In the genomic region with DNA sequence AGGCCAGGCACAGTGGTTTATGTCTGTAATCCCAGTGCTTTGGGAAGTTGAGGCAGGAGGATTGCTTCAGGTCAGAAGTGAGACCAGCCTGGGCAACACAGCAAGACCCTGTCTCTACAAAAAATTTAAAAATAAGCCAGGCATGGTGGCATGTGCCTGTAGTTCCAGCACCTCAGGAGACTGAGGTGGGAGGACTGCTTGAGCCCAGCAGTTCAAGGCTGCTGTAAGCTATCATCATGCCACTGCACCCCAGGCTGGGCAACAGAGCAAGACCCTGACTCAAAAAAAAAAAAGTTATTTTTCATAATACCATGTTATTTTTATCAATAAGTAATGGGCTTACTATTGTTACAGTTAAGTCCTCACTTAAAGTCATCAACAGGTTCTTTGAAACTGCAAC, we compare ENCODE assay signal across 36 cellular contexts. TPM values are rescaled to one million over a fixed set of nuclear protein-coding genes. Genes with fewer than 3 reads are reported as not detected.
DNase-seq lines count a peak whose midpoint lies in the region; ATAC-seq, FAIRE-seq and TF ChIP-seq lines count a peak whose summit lies in the region.
"Had no signal": no experiment of that assay in that cellular context is flagged by ENCODE, and none has a peak within 500 bp of the region (broad histone marks: within the 10 kb centered on the region; RNA-seq: fewer than 3 reads in every experiment).

No MANE protein-coding gene starts in this region.

- H3K27ac Mint-ChIP-seq in WTC11 (no peak overlapping the region), endodermal cell (no peak overlapping the region)
- H3K27ac Mint-ChIP-seq: B cell; CD14-positive monocyte; CD8-positive, alpha-beta T cell had no signal

- no TSS peak for BruUV-seq in HepG2 (replicated peaks; lab: Mats Ljungman, UMichigan)
- no TSS peak for BruUV-seq in K562 (replicated peaks; lab: Mats Ljungman, UMichigan)

- H3K4me2 ChIP-seq in HepG2 (ENCODE audit: low read depth, low read length): no peak overlapping the region
- no peak overlapping the region for H3K4me2 ChIP-seq in K562 (ENCODE audit: insufficient read depth, low read length)
- H3K4me2 ChIP-seq: A549; BLaER1; BLaER1 treated with 17β-estradiol and CSF1 and Interleukin-3, amounts not matched to agents 10 nM and 100 nM had no signal

- TF ChIP-seq EP300 in HepG2 (IDR thresholded peaks at IDR 0.05; ENCODE audit: low read depth in 2 of 2, low read length in 2 of 2) (no peak), HepG2 (CRISPR knock-in tag; IDR thresholded peaks at IDR 0.05; ENCODE audit: borderline replicate concordance) (no peak), K562 (IDR thresholded peaks at IDR 0.05; ENCODE audit: low read length) (no peak)

- H3K4me1 Mint-ChIP-seq in WTC11 (peaks cover 13% of the 10 kb centered on the region), endodermal cell (peaks cover 12% of the 10 kb centered on the region)
- H3K4me1 Mint-ChIP-seq: B cell, CD14-positive monocyte had no signal

- H3K36me3 ChIP-seq in HepG2 (replicated peaks in 1 of 2; ENCODE audit: control insufficient read depth in 1 of 2, insufficient read depth in 2 of 2, low read length in 2 of 2) (peaks cover 3 to 29% of the 10 kb centered on the region in 2 experiments; a peak in 3 of 5 replicates), right lobe of liver (peaks cover 0 to 14% (median 2%) of the 10 kb centered on the region in 4 donors), HEK293 (ENCODE audit: control insufficient read depth in 2 of 2, insufficient read depth in 1 of 2, low read length in 2 of 2) (peaks cover 4 to 49% of the 10 kb centered on the region in 2 experiments; a peak in 2 of 3 replicates), K562 (ENCODE audit: control insufficient read depth, insufficient read depth, low read length) (peaks cover 68% of the 10 kb centered on the region), endodermal cell (ENCODE audit: control insufficient read depth, insufficient read depth, low read length) (peaks cover 72% of the 10 kb centered on the region)
- H3K36me3 ChIP-seq: BE2C had no signal

- in situ Hi-C loops in HepG2 (cut with HindIII; ENCODE audit: extremely low pct_ligation_motif_present, low pct_unique_long_range_greater_than_20kb): no loop called here
- in situ Hi-C loops in K562 (cut with MboI): no loop called here

- H3K9me3 ChIP-seq in HepG2 (ENCODE audit: low read length) (no peaks in the 10 kb centered on the region), right lobe of liver (no peaks in the 10 kb centered on the region), HEK293 (ENCODE audit: control insufficient read depth, insufficient read depth, low read depth, low read length) (no peaks in the 10 kb centered on the region), K562 (replicated peaks; ENCODE audit: control insufficient read depth, insufficient read depth, low read depth, low read length) (no peaks in the 10 kb centered on the region), endodermal cell (ENCODE audit: control insufficient read depth, low read length) (no peaks in the 10 kb centered on the region)
- H3K9me3 ChIP-seq: A549; BE2C; BLaER1; BLaER1 treated with 17β-estradiol and CSF1 and Interleukin-3, amounts not matched to agents 10 nM and 100 nM; Caco-2 had no signal

- CTCF ChIA-PET in HepG2 (lab: Yijun Ruan, JAX; ENCODE audit: low intra/inter-chr PET ratio, low total read pairs) (no interaction called here), HEK293 (lab: Yijun Ruan, JAX) (no interaction called here), WTC11 (lab: Charles Lee) (no interaction called here), K562 (lab: Yijun Ruan, JAX; ENCODE audit: low intra/inter-chr PET ratio) (no interaction called here)

- H3K4me3 Mint-ChIP-seq in WTC11: no peak overlapping the region
- no peak overlapping the region for H3K4me3 Mint-ChIP-seq in endodermal cell
- H3K4me3 Mint-ChIP-seq: B cell; CD14-positive monocyte; CD4-positive, alpha-beta memory T cell; CD4-positive, alpha-beta T cell; CD4-positive, CD25-positive, alpha-beta regulatory T cell; CD8-positive, alpha-beta memory T cell; CD8-positive, alpha-beta T cell had no signal

- H4K20me1 ChIP-seq in HepG2 (ENCODE audit: insufficient read depth, low read length) (peaks cover 7% of the 10 kb centered on the region; the same call in 1 of the 2 replicates), K562 (replicated peaks; ENCODE audit: control insufficient read depth, insufficient read depth, low read length) (no peaks in the 10 kb centered on the region)

- H3K27ac ChIP-seq in HepG2 (ENCODE audit: extremely low read length, insufficient read depth, low read length) (no peak overlapping the region), right lobe of liver (no peak overlapping the region), HEK293 (ENCODE audit: extremely low read depth, low read depth, low read length) (no peak overlapping the region), K562 (ENCODE audit: extremely low read depth, low read depth, low read length) (no peak overlapping the region), endodermal cell (ENCODE audit: low read depth, low read length) (no peak overlapping the region)
- H3K27ac ChIP-seq: 22Rv1; A549; BLaER1; BLaER1 treated with 17β-estradiol and CSF1 and Interleukin-3, amounts not matched to agents 10 nM and 100 nM; C4-2B had no signal

- POLR2A ChIA-PET in HepG2 (lab: Yijun Ruan, JAX): no interaction called here
- POLR2A ChIA-PET in HEK293 (lab: Yijun Ruan, JAX): no interaction called here
- POLR2A ChIA-PET in WTC11 (lab: Charles Lee): no interaction called here
- POLR2A ChIA-PET in K562 (lab: Yijun Ruan, JAX): no interaction called here

- TF ChIP-seq RAD21 in HepG2 (CRISPR knock-in tag; IDR thresholded peaks at IDR 0.05) (no peak), K562 (CRISPR knock-in tag; conservative IDR thresholded peaks at IDR 0.05 in 1 of 2, IDR thresholded peaks at IDR 0.05 in 1 of 2) (no peak)

- no peak for DNase-seq in HepG2 (ENCODE audit: low spot score)
- no peak for DNase-seq in right lobe of liver
- no peak for DNase-seq in WTC11 (ENCODE audit: low spot score)
- DNase-seq in K562 (ENCODE audit: extremely low read depth in 1 of 4, low spot score in 3 of 4): no peak
- no peak for DNase-seq in T-helper 1 cell
- DNase-seq in endodermal cell: no peak
- DNase-seq in DMS 273 treated with DMSO at 0.1 percent for 48 hours (lab: John Stamatoyannopoulos, UW): no peak
- DNase-seq: 8988T; ACHN; AML-193; BE2C; C1 segment of cervical spinal cord; Calu3; CD4-positive, alpha-beta memory T cell; CD4-positive, alpha-beta T cell; CD4-positive, CD25-positive, alpha-beta regulatory T cell; CD8-positive, alpha-beta memory T cell; CD8-positive, alpha-beta T cell; COR-L47; DMS153; DMS53; DMS79; DMS79 treated with DMSO at 0.1 percent for 48 hours; DND-41; EL had no signal

- H3K79me2 ChIP-seq in HepG2 (ENCODE audit: insufficient read depth, low read length) (no peaks in the 10 kb centered on the region), K562 (ENCODE audit: control insufficient read depth, insufficient read depth, low read length) (no peaks in the 10 kb centered on the region)

- H3K27me3 Mint-ChIP-seq in WTC11 (ENCODE audit: low read depth): no peaks in the 10 kb centered on the region
- H3K27me3 Mint-ChIP-seq in endodermal cell (ENCODE audit: insufficient read depth): no peaks in the 10 kb centered on the region
- H3K27me3 Mint-ChIP-seq: B cell; CD4-positive, alpha-beta memory T cell; CD4-positive, alpha-beta T cell; CD4-positive, CD25-positive, alpha-beta regulatory T cell; CD8-positive, alpha-beta memory T cell had no signal

- H3K9me1 ChIP-seq in K562 (ENCODE audit: control insufficient read depth, insufficient read depth, low read length): no peaks in the 10 kb centered on the region

- no peak overlapping the region for H3K9ac ChIP-seq in HepG2 (ENCODE audit: insufficient read depth, low read depth, low read length)
- H3K9ac ChIP-seq in K562 (ENCODE audit: insufficient read depth in 1 of 2, low read depth in 2 of 2, low read length in 2 of 2): no peak overlapping the region
- no peak overlapping the region for H3K9ac ChIP-seq in endodermal cell (ENCODE audit: extremely low read depth, low read length, poor library complexity, severe bottlenecking)
- H3K9ac ChIP-seq: BLaER1; BLaER1 treated with 17β-estradiol and CSF1 and Interleukin-3, amounts not matched to agents 10 nM and 100 nM had no signal

- H3K9me3 Mint-ChIP-seq in WTC11 (no peaks in the 10 kb centered on the region), endodermal cell (no peaks in the 10 kb centered on the region)
- H3K9me3 Mint-ChIP-seq: CD14-positive monocyte; CD4-positive, alpha-beta memory T cell; CD4-positive, alpha-beta T cell; CD4-positive, CD25-positive, alpha-beta regulatory T cell; CD8-positive, alpha-beta memory T cell; CD8-positive, alpha-beta T cell had no signal

- FAIRE-seq in HepG2 (lab: Jason Lieb, UNC): no peak
- FAIRE-seq in K562 (lab: Jason Lieb, UNC): no peak
- FAIRE-seq: A204.1, A549, D721Med had no signal

- TF ChIP-seq POLR2A in HepG2 (IDR thresholded peaks at IDR 0.05; ENCODE audit: insufficient read depth in 1 of 2, low read depth in 2 of 2, low read length in 2 of 2) (no peak), right lobe of liver (IDR thresholded peaks at IDR 0.05) (no peak), K562 (conservative IDR thresholded peaks at IDR 0.05) (no peak)

- no peaks in the 10 kb centered on the region for H3K27me3 ChIP-seq in HepG2 (ENCODE audit: control insufficient read depth in 1 of 2, insufficient read depth in 2 of 2, low read length in 2 of 2)
- H3K27me3 ChIP-seq in right lobe of liver: no peaks in the 10 kb centered on the region
- no peaks in the 10 kb centered on the region for H3K27me3 ChIP-seq in K562 (ENCODE audit: control insufficient read depth in 2 of 2, insufficient read depth in 2 of 2, low read length in 2 of 2)
- H3K27me3 ChIP-seq in endodermal cell (ENCODE audit: control insufficient read depth, insufficient read depth, low read length, poor library complexity, severe bottlenecking): no peaks in the 10 kb centered on the region
- H3K27me3 ChIP-seq: BE2C; BLaER1; BLaER1 treated with 17β-estradiol and CSF1 and Interleukin-3, amounts not matched to agents 10 nM and 100 nM had no signal

- H3K36me3 Mint-ChIP-seq in WTC11 (peaks cover 28% of the 10 kb centered on the region), endodermal cell (ENCODE audit: low read depth) (peaks cover 49% of the 10 kb centered on the region)

- ATAC-seq in HepG2: no peak
- ATAC-seq in right lobe of liver: no peak
- no peak for ATAC-seq in WTC11
- no peak for ATAC-seq in K562
- ATAC-seq: A549; CD8-positive, alpha-beta T cell had no signal

- H2AFZ ChIP-seq in HepG2 (ENCODE audit: low read length): no peak overlapping the region
- no peak overlapping the region for H2AFZ ChIP-seq in K562 (ENCODE audit: low read depth, low read length)

- intact Hi-C loops in HepG2 (cut with micrococcal nuclease; ENCODE audit: unreplicated experiment): no loop called here
- intact Hi-C loops in right lobe of liver (cut with DNase I): no loop called here
- intact Hi-C loops in K562 (cut with micrococcal nuclease): no loop called here

- H3K4me1 ChIP-seq in HepG2 (ENCODE audit: insufficient read depth, low read length): peaks cover 48% of the 10 kb centered on the region
- H3K4me1 ChIP-seq in right lobe of liver: no peaks in the 10 kb centered on the region
- H3K4me1 ChIP-seq in HEK293 (ENCODE audit: control insufficient read depth, insufficient read depth, low read length): no peaks in the 10 kb centered on the region
- no peaks in the 10 kb centered on the region for H3K4me1 ChIP-seq in K562 (replicated peaks in 1 of 2; ENCODE audit: control insufficient read depth in 2 of 2, insufficient read depth in 2 of 2, low read length in 2 of 2)
- peaks cover 2% of the 10 kb centered on the region for H3K4me1 ChIP-seq in endodermal cell (ENCODE audit: control insufficient read depth, insufficient read depth, low read length)
- H3K4me1 ChIP-seq: A549; BE2C; BLaER1; BLaER1 treated with 17β-estradiol and CSF1 and Interleukin-3, amounts not matched to agents 10 nM and 100 nM had no signal

- no peak overlapping the region for H3K4me3 ChIP-seq in HepG2 (replicated peaks in 1 of 3; ENCODE audit: insufficient read depth in 1 of 3, low read depth in 2 of 3, low read length in 3 of 3)
- H3K4me3 ChIP-seq in right lobe of liver: no peak overlapping the region
- no peak overlapping the region for H3K4me3 ChIP-seq in HEK293 (ENCODE audit: low read depth, low read length)
- H3K4me3 ChIP-seq in K562: no peak overlapping the region
- no peak overlapping the region for H3K4me3 ChIP-seq in endodermal cell (ENCODE audit: low read length)
- H3K4me3 ChIP-seq: A549; BLaER1; BLaER1 treated with 17β-estradiol and CSF1 and Interleukin-3, amounts not matched to agents 10 nM and 100 nM had no signal

- no peak for TF ChIP-seq CTCF in HepG2 (CRISPR knock-in tag; IDR thresholded peaks at IDR 0.05)
- no peak for TF ChIP-seq CTCF in right lobe of liver (IDR thresholded peaks at IDR 0.05)
- no peak for TF ChIP-seq CTCF in HEK293 (tag by site-specific recombination; IDR thresholded peaks at IDR 0.05)
- TF ChIP-seq CTCF in WTC11 (IDR thresholded peaks at IDR 0.05): no peak
- TF ChIP-seq CTCF in K562 (IDR thresholded peaks at IDR 0.05 in 2 of 3, conservative IDR thresholded peaks at IDR 0.05 in 1 of 3; ENCODE audit: insufficient read depth in 2 of 3, low read depth in 1 of 3, low read length in 3 of 3): no peak
- no peak for TF ChIP-seq CTCF in endodermal cell (conservative IDR thresholded peaks at IDR 0.05)

RNA-seq across cellular contexts. Expression of gene SETD2, which starts 59.7 kb away (rescaled TPM):
- total RNA-seq in HepG2 (2016; rRNA removed; fragmentation: Illumina TruSeq; extraction: Trizol) (24.2 and 39.5 TPM in 2 replicates), right lobe of liver (10 to 100 TPM; 20.3 to 27.0 (median 21.9) TPM), WTC11 (2021) (33.5 to 39.8 TPM (median 33.5 TPM) in 3 replicates), K562 (2014; rRNA removed) (30.0 and 33.6 TPM in 2 replicates), K562 (2014; rRNA removed; fragmentation: Illumina TruSeq; extraction: Trizol) (43.8 and 47.8 TPM in 2 replicates), K562 (2015; rRNA removed; fragmentation: Illumina TruSeq; extraction: Trizol) (43.7 and 45.3 TPM in 2 replicates), K562 (2021) (39.3 and 39.5 TPM in 2 replicates), endodermal cell (10 to 100 TPM; 59.0 to 61.5 TPM)
- 38.6 and 41.2 TPM in 2 replicates for total RNA-seq in HepG2 (2016; cell fraction: cytosol; rRNA removed; fragmentation: Illumina TruSeq; extraction: Trizol; ENCODE audit: low read depth)
- total RNA-seq in HepG2 (2016; cell fraction: insoluble cytoplasmic fraction; rRNA removed; fragmentation: Illumina TruSeq; extraction: Trizol): 22.3 and 34.2 TPM in 2 replicates
- 16.3 and 20.2 TPM in 2 replicates for total RNA-seq in HepG2 (2016; cell fraction: membrane; rRNA removed; fragmentation: Illumina TruSeq; extraction: Trizol)
- total RNA-seq in HepG2 (2016; cell fraction: nucleus; rRNA removed; fragmentation: Illumina TruSeq; extraction: Trizol): 35.8 and 43.2 TPM in 2 replicates
- polyA plus RNA-seq in HepG2 (2011; rRNA removed) (14.2 and 15.0 TPM in 2 replicates), K562 (2011; rRNA removed) (22.8 and 25.2 TPM in 2 replicates), K562 (2014; fragmentation: Illumina TruSeq; extraction: Trizol) (38.6 and 44.0 TPM in 2 replicates), K562 (2014; fragmentation: Nextera tagmentation; extraction: Ambion mirVana) (10 to 100 TPM in 1 of 2 experiments, 1 to 10 TPM in 1; 8.2 to 11.0 TPM), K562 (2014; rRNA removed) (23.0 and 24.6 TPM in 2 replicates)
- 9.9 and 13.4 TPM in 2 replicates for polyA plus RNA-seq in HepG2 (2011; cell fraction: cytosol; rRNA removed)
- 12.6 and 13.9 TPM in 2 replicates for polyA plus RNA-seq in HepG2 (2011; cell fraction: nucleus; rRNA removed)
- polyA plus RNA-seq in HepG2 (2012): 17.9 and 19.6 TPM in 2 replicates
- 1.1 and 1.3 TPM in 2 replicates for polyA plus RNA-seq in HepG2 (2016; cell fraction: cytosol; fragmentation: Illumina TruSeq; extraction: Trizol; ENCODE audit: low read depth)
- polyA plus RNA-seq in HepG2 (2016; cell fraction: insoluble cytoplasmic fraction; fragmentation: Illumina TruSeq; extraction: Trizol; ENCODE audit: low read depth): 22.9 and 27.7 TPM in 2 replicates
- polyA plus RNA-seq in HepG2 (2016; cell fraction: membrane; fragmentation: Illumina TruSeq; extraction: Trizol; ENCODE audit: low read depth): 1.8 and 2.5 TPM in 2 replicates
- 32.2 and 33.2 TPM in 2 replicates for polyA plus RNA-seq in HepG2 (2016; cell fraction: nucleus; fragmentation: Illumina TruSeq; extraction: Trizol; ENCODE audit: insufficient read depth, low read depth)
- polyA minus RNA-seq in HepG2 (2011; rRNA and poly(A)+ RNA removed; ENCODE audit: low replicate concordance): 24.6 and 37.4 TPM in 2 replicates
- polyA minus RNA-seq in HepG2 (2011; cell fraction: cytosol; rRNA and poly(A)+ RNA removed): 22.9 and 27.3 TPM in 2 replicates
- polyA minus RNA-seq in HepG2 (2011; cell fraction: nucleus; rRNA and poly(A)+ RNA removed): 75.8 and 79.7 TPM in 2 replicates
- total RNA-seq in K562 (2011; cell fraction: chromatin; rRNA removed; ENCODE audit: low replicate concordance): 43.5 and 203 TPM in 2 replicates
- 27.0 and 45.0 TPM in 2 replicates for total RNA-seq in K562 (2011; cell fraction: nucleolus; rRNA removed)
- 67.0 and 71.2 TPM in 2 replicates for total RNA-seq in K562 (2011; cell fraction: nucleoplasm; rRNA removed)
- 14.6 and 16.8 TPM in 2 replicates for polyA plus RNA-seq in K562 (2011; cell fraction: cytosol; rRNA removed)
- 28.4 and 29.7 TPM in 2 replicates for polyA plus RNA-seq in K562 (2011; cell fraction: nucleus; rRNA removed)
- polyA plus RNA-seq in K562 (2012): 25.0 and 27.7 TPM in 2 replicates
- polyA minus RNA-seq in K562 (2011; rRNA and poly(A)+ RNA removed): 86.5 and 93.7 TPM in 2 replicates
- 32.7 and 35.5 TPM in 2 replicates for polyA minus RNA-seq in K562 (2011; cell fraction: cytosol; rRNA and poly(A)+ RNA removed)
- polyA minus RNA-seq in K562 (2011; cell fraction: nucleus; rRNA and poly(A)+ RNA removed): 37.7 and 69.1 TPM in 2 replicates
- 38.5 TPM for polyA plus RNA-seq in endodermal cell (2013, experiment 1 of 2)
- polyA plus RNA-seq in endodermal cell (2013, experiment 2 of 2): 40.7 TPM

Comparison
In these comparisons a context has a peak if more than half of its experiments do, and no peak if none do; other contexts are left out.
1. Of the 241 proteins assayed by ChIP-seq in both HepG2 and K562: peak only in HepG2: none; only in K562: none; in both: ZNF121; in neither: 240.